Comparison of ENCODE assay signal across 16 cellular contexts in the genomic region with DNA sequence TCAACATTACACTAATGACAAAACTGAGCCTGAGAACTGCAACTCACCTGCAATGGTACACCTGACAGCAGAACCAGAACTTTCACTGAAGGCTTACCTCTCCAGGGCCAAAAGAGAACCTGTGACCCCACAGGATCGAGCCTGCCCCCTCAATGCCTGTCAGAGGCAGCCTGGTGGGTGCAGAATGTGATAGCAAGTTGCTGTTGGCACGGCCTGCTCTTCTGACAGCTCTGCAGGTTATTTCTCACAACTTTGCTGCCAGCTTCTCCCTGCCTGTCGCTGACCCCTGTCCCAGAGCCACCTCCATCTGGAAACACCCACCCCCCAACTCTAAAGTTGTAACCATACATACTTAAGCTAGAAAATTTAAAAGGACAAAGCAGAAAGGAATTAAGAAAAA.
"Had no signal": no experiment of that assay in that cellular context is flagged by ENCODE, and none has a peak within 500 bp of the region (broad histone marks: within the 10 kb centered on the region; RNA-seq: fewer than 3 reads in every experiment).

No MANE protein-coding gene starts in this region.

- H3K27me3 Mint-ChIP-seq: activated CD4-positive, alpha-beta memory T cell treated with anti-CD3 and anti-CD28 coated beads for 36 hours had no signal

- H3K27ac Mint-ChIP-seq: activated CD4-positive, alpha-beta memory T cell treated with anti-CD3 and anti-CD28 coated beads for 36 hours; activated naive CD4-positive, alpha-beta T cell treated with anti-CD3 and anti-CD28 coated beads, Interleukin-2, amount 10 ng/mL, durations not matched to agents 7 days and 5 days; memory B cell had no signal

- DNase-seq: activated CD4-positive, alpha-beta memory T cell treated with anti-CD3 and anti-CD28 coated beads for 36 hours; activated CD4-positive, alpha-beta T cell treated with anti-CD3 and anti-CD28 coated beads for 48 hours; activated CD4-positive, CD25-positive, alpha-beta regulatory T cell; activated naive CD4-positive, alpha-beta T cell treated with anti-CD3 and anti-CD28 coated beads, Interleukin-2, amount 10 ng/mL, durations not matched to agents 7 days and 5 days; activated T-cell treated with anti-CD3 and anti-CD28 coated beads, Interleukin-2, amount 50 U/mL, for 48 hours; amygdala; mucosa of descending colon; stimulated activated CD4-positive, alpha-beta T cell treated with anti-CD3 and anti-CD28 coated beads, Interleukin-4, amount 100 ng/mL, for 24 hours; stimulated activated naive CD4-positive, alpha-beta T cell treated with Interleukin-2 at 50 U/mL for 16 hours; T-helper 9 cell; upper lobe of right lung had no signal

- H3K36me3 ChIP-seq: cardiac muscle cell, thoracic aorta, upper lobe of right lung had no signal

- H3K4me3 ChIP-seq: cardiac muscle cell, hepatocyte, mucosa of descending colon, thoracic aorta, upper lobe of right lung had no signal

- H3K27me3 ChIP-seq: cardiac muscle cell, hepatocyte, upper lobe of right lung had no signal

- H3K27ac ChIP-seq: cardiac muscle cell, hepatocyte, thoracic aorta, upper lobe of right lung had no signal

- ATAC-seq: mucosa of descending colon, upper lobe of right lung had no signal

- H3K9me3 Mint-ChIP-seq: activated CD4-positive, alpha-beta memory T cell treated with anti-CD3 and anti-CD28 coated beads for 36 hours; activated naive CD4-positive, alpha-beta T cell treated with anti-CD3 and anti-CD28 coated beads, Interleukin-2, amount 10 ng/mL, durations not matched to agents 7 days and 5 days; memory B cell; neural crest cell had no signal

- H3K4me3 Mint-ChIP-seq: activated CD4-positive, alpha-beta memory T cell treated with anti-CD3 and anti-CD28 coated beads for 36 hours; activated naive CD4-positive, alpha-beta T cell treated with anti-CD3 and anti-CD28 coated beads, Interleukin-2, amount 10 ng/mL, durations not matched to agents 7 days and 5 days; memory B cell; neural crest cell had no signal

- H3K9me3 ChIP-seq: mucosa of descending colon, thoracic aorta, upper lobe of right lung had no signal

- H3K36me3 Mint-ChIP-seq: activated CD4-positive, alpha-beta memory T cell treated with anti-CD3 and anti-CD28 coated beads for 36 hours; activated naive CD4-positive, alpha-beta T cell treated with anti-CD3 and anti-CD28 coated beads, Interleukin-2, amount 10 ng/mL, durations not matched to agents 7 days and 5 days; memory B cell had no signal
